ENCODE assay signal across 31 cellular contexts in genomic region chr22:44996648-44997047, GRCh38. TPM values are rescaled to one million over a fixed set of nuclear protein-coding genes. Genes with fewer than 3 reads are reported as not detected.
"Had no signal": no experiment of that assay in that cellular context is flagged by ENCODE, and none has a peak within 500 bp of the region (broad histone marks: within the 10 kb centered on the region; RNA-seq: fewer than 3 reads in every experiment).

No MANE protein-coding gene starts in this region.

- H3K4me1 Mint-ChIP-seq: activated naive CD4-positive, alpha-beta T cell treated with anti-CD3 and anti-CD28 coated beads, Interleukin-2, amount 10 ng/mL, durations not matched to agents 7 days and 5 days; activated naive CD8-positive, alpha-beta T cell treated with anti-CD3 and anti-CD28 coated beads for 36 hours had no signal

- H3K27ac Mint-ChIP-seq: activated CD8-positive, alpha-beta T cell treated with anti-CD3 and anti-CD28 coated beads for 36 hours; activated naive CD4-positive, alpha-beta T cell treated with anti-CD3 and anti-CD28 coated beads, Interleukin-2, amount 10 ng/mL, durations not matched to agents 7 days and 5 days; activated naive CD8-positive, alpha-beta T cell treated with anti-CD3 and anti-CD28 coated beads for 36 hours; activated T-cell treated with anti-CD3 and anti-CD28 coated beads, Interleukin-2, amount 50 U/mL, for 72 hours; activated T-helper 2 cell treated with anti-CD3 and anti-CD28 coated beads, Interferon-gamma antibody, Interleukin-2, Interleukin-4, amounts not matched to agents 10 μg/mL and 5 μg/mL and 100 μg/mL, durations not matched to agents 14 hours and 24 hours and 36 hours; T-helper 1 cell treated with Interleukin-12 subunit alpha and Interleukin-12 subunit beta and Interleukin-4 antibody, amounts not matched to agents 30 μg/mL and 1 μg/mL, for 36 hours had no signal

- H3K4me1 ChIP-seq: breast epithelium, Peyer's patch, SJCRH30 had no signal

- H3K27me3 ChIP-seq: breast epithelium, Peyer's patch, SJCRH30 had no signal

- H3K36me3 ChIP-seq: breast epithelium, MG63, Peyer's patch, SJCRH30 had no signal

- ATAC-seq: activated CD8-positive, alpha-beta T cell treated with anti-CD3 and anti-CD28 coated beads for 36 hours; activated T-cell treated with anti-CD3 and anti-CD28 coated beads, Interleukin-2, amount 50 U/mL, for 72 hours; SK-N-SH treated with all-trans-retinoic acid at 6 μM for 48 hours had no signal

- DNase-seq: activated CD4-positive, alpha-beta T cell treated with anti-CD3 and anti-CD28 coated beads, Interleukin-2, amount 50 U/mL, for 1 hour; activated CD4-positive, CD25-positive, alpha-beta regulatory T cell; activated CD8-positive, alpha-beta memory T cell treated with anti-CD3 and anti-CD28 coated beads, Interleukin-2, amount 50 U/mL, for 4 hours; activated CD8-positive, alpha-beta T cell treated with anti-CD3 and anti-CD28 coated beads for 36 hours; activated gamma-delta T cell treated with Interleukin-2 at 50 U/mL for 16 hours; activated naive CD4-positive, alpha-beta T cell treated with anti-CD3 and anti-CD28 coated beads, Interleukin-2, amount 10 ng/mL, durations not matched to agents 7 days and 5 days; activated naive CD8-positive, alpha-beta T cell treated with anti-CD3 and anti-CD28 coated beads for 36 hours; activated T-cell treated with anti-CD3 and anti-CD28 coated beads, Interleukin-2, amount 50 U/mL, for 72 hours; central memory CD4-positive, alpha-beta T cell; MG63; MV-4-11; NCI-H1092 treated with DMSO at 0.1 percent for 48 hours; NCI-H1417 treated with DMSO at 0.1 percent for 48 hours; NCI-H1694; NCI-H2029; NCI-H2107; NCI-H2171 treated with DMSO at 0.1 percent for 48 hours; NCI-H226; NCI-H510A; NCI-H526 treated with DMSO at 0.1 percent for 48 hours; NCI-H82; OCI-M1; Peyer's patch; Right ventricle myocardium superior; SJCRH30; SW 1271 had no signal

- H3K27me3 Mint-ChIP-seq: activated naive CD4-positive, alpha-beta T cell treated with anti-CD3 and anti-CD28 coated beads, Interleukin-2, amount 10 ng/mL, durations not matched to agents 7 days and 5 days had no signal

- H3K36me3 Mint-ChIP-seq: activated naive CD4-positive, alpha-beta T cell treated with anti-CD3 and anti-CD28 coated beads, Interleukin-2, amount 10 ng/mL, durations not matched to agents 7 days and 5 days; activated naive CD8-positive, alpha-beta T cell treated with anti-CD3 and anti-CD28 coated beads for 36 hours had no signal

- H3K9me3 Mint-ChIP-seq: activated CD8-positive, alpha-beta T cell treated with anti-CD3 and anti-CD28 coated beads for 36 hours; activated naive CD4-positive, alpha-beta T cell treated with anti-CD3 and anti-CD28 coated beads, Interleukin-2, amount 10 ng/mL, durations not matched to agents 7 days and 5 days; activated naive CD8-positive, alpha-beta T cell treated with anti-CD3 and anti-CD28 coated beads for 36 hours; activated T-cell treated with anti-CD3 and anti-CD28 coated beads, Interleukin-2, amount 50 U/mL, for 72 hours; activated T-helper 2 cell treated with anti-CD3 and anti-CD28 coated beads, Interferon-gamma antibody, Interleukin-2, Interleukin-4, amounts not matched to agents 10 μg/mL and 5 μg/mL and 100 μg/mL, durations not matched to agents 14 hours and 24 hours and 36 hours; T-helper 1 cell treated with Interleukin-12 subunit alpha and Interleukin-12 subunit beta and Interleukin-4 antibody, amounts not matched to agents 30 μg/mL and 1 μg/mL, for 36 hours had no signal

- H3K4me3 ChIP-seq: breast epithelium, MG63, Peyer's patch, SJCRH30 had no signal

- H3K9me3 ChIP-seq: breast epithelium, MG63, Peyer's patch, SJCRH30 had no signal

- H3K4me3 Mint-ChIP-seq: activated CD8-positive, alpha-beta T cell treated with anti-CD3 and anti-CD28 coated beads for 36 hours; activated naive CD4-positive, alpha-beta T cell treated with anti-CD3 and anti-CD28 coated beads, Interleukin-2, amount 10 ng/mL, durations not matched to agents 7 days and 5 days; activated naive CD8-positive, alpha-beta T cell treated with anti-CD3 and anti-CD28 coated beads for 36 hours; activated T-cell treated with anti-CD3 and anti-CD28 coated beads, Interleukin-2, amount 50 U/mL, for 72 hours; T-helper 1 cell treated with Interleukin-12 subunit alpha and Interleukin-12 subunit beta and Interleukin-4 antibody, amounts not matched to agents 30 μg/mL and 1 μg/mL, for 36 hours had no signal

- H3K27ac ChIP-seq: breast epithelium, Peyer's patch, RWPE1, SJCRH30 had no signal

RNA-seq across cellular contexts. Expression of gene PHF21B, which starts 13.2 kb away (rescaled TPM):
- total RNA-seq: Peyer's patch had no signal
